In the genomic region with DNA sequence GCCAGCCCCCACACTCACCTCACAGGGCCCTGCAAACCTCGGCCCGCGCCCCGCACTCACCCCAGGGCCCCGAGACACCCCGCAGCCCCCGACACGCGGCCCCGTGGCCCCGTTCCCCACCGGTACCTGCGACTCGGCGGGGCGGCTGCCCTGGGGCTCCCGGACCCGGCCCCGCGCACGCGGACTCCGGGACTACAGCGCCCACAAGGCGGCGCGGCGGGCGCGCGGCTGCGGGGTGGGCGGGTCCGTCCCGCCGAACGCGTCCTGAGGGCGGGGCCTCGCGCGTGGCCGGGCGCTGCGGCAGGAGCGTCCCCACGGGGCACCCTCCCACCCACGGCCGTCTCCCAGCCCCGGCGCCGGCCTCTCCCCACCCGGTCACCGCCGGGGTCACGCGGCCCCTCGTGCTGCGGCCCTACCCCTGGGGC, we compare ENCODE assay signal across 8 cellular contexts. TPM values are rescaled to one million over a fixed set of nuclear protein-coding genes. Genes with fewer than 3 reads are reported as not detected.
DNase-seq lines count a peak whose midpoint lies in the region; ATAC-seq and TF ChIP-seq lines count a peak whose summit lies in the region.

A gene (minus strand): TSS at position 199 of the 425 bp plus-strand sequence. CDS start 4,481 bp downstream, outside the sequence.

- H3K4me3 ChIP-seq in choroid plexus epithelial cell (ENCODE audit: low read depth, low read length) = peak within 1 kb of the TSS; percentile 63

- peak; percentile 26 for TF ChIP-seq CTCF in choroid plexus epithelial cell (conservative IDR thresholded peaks at IDR 0.05; ENCODE audit: low read depth, low read length)

- peak; percentile 69 for ATAC-seq in GM21737 (IDR thresholded peaks at IDR 0.05; ENCODE audit: unreplicated experiment)
- peak; percentile 81 for ATAC-seq in left colon
- no peak for ATAC-seq in HG03521 (IDR thresholded peaks at IDR 0.05; ENCODE audit: unreplicated experiment)

- intact Hi-C loops in left colon (cut with DNase I, micrococcal nuclease) = no loop called here

- DNase-seq in EL (peak; percentile 60), MV-4-11 (lab: John Stamatoyannopoulos, UW) (peak; percentile 26), choroid plexus epithelial cell (ENCODE audit: low read depth) (peak; percentile 54), left colon (peak; percentile 31 to 80)
- DNase-seq in activated CD4-positive, CD25-positive, alpha-beta regulatory T cell treated with anti-CD3 and anti-CD28 coated beads, Interleukin-2, amount 50 U/mL, for 16 hours (ENCODE audit: low read depth, low spot score) = peak; percentile 49
- DNase-seq in stimulated activated CD4-positive, alpha-beta T cell treated with anti-CD3 and anti-CD28 coated beads, Interleukin-2, amount 100 ng/mL, for 48 hours = peak; percentile 67 to 75

RNA-seq across cellular contexts. Expression of the gene that starts here (rescaled TPM):
- 10 to 100 TPM; 18.2 to 18.9 TPM for total RNA-seq in left colon
